In genomic region chr13:97658556-97658955, GRCh38 we compare ENCODE assay signal across 17 cellular contexts.
DNase-seq lines count a peak whose midpoint lies in the region; ATAC-seq and TF ChIP-seq lines count a peak whose summit lies in the region.
"Had no signal": no experiment of that assay in that cellular context is flagged by ENCODE, and none has a peak within 500 bp of the region (broad histone marks: within the 10 kb centered on the region; RNA-seq: fewer than 3 reads in every experiment).

No MANE protein-coding gene starts in this region.

- no peaks in the 10 kb centered on the region for H3K4me1 ChIP-seq in Karpas-422 (ENCODE audit: low read length)
- H3K4me1 ChIP-seq: Caco-2 had no signal

- no peaks in the 10 kb centered on the region for H4K20me1 ChIP-seq in Karpas-422 (ENCODE audit: insufficient read depth, low read depth, low read length)
- H4K20me1 ChIP-seq: BLaER1 had no signal

- no peaks in the 10 kb centered on the region for H3K9me2 ChIP-seq in Karpas-422 (replicated peaks; ENCODE audit: insufficient read depth, low read length)

- H3K36me3 ChIP-seq in Karpas-422 (ENCODE audit: insufficient read depth, low read length): no peaks in the 10 kb centered on the region
- H3K36me3 ChIP-seq: BLaER1 had no signal

- H3K4me2 ChIP-seq in Karpas-422 (ENCODE audit: low read depth, low read length, poor library complexity, severe bottlenecking): no peak overlapping the region
- H3K4me2 ChIP-seq: BLaER1, GM23338 had no signal

- TF ChIP-seq CTCF in fibroblast of pulmonary artery (IDR thresholded peaks at IDR 0.05; ENCODE audit: low read length, missing control alignments): no peak

- no peaks in the 10 kb centered on the region for H3K27me3 ChIP-seq in Karpas-422 (ENCODE audit: low read length)
- H3K27me3 ChIP-seq: BLaER1 had no signal

- intact Hi-C loops in left colon (cut with DNase I, micrococcal nuclease): no loop called here

- H3K4me3 ChIP-seq in Karpas-422 (ENCODE audit: low read length): no peak overlapping the region
- no peak overlapping the region for H3K4me3 ChIP-seq in fibroblast of pulmonary artery (replicated peaks; ENCODE audit: low read depth, low read length)
- H3K4me3 ChIP-seq: BLaER1, GM23338 had no signal

- no peak for ATAC-seq in left colon
- ATAC-seq: CD8-positive, alpha-beta T cell; GM23338 had no signal

- H3K9ac ChIP-seq in Karpas-422 (ENCODE audit: low read length): no peak overlapping the region
- H3K9ac ChIP-seq: BLaER1 had no signal

- peak; percentile 31 for DNase-seq in Karpas-422
- peak; percentile 67 for DNase-seq in dermis blood vessel endothelial cell
- DNase-seq in fibroblast of pulmonary artery (ENCODE audit: low read depth): peak; percentile 23
- DNase-seq in pulmonary artery endothelial cell (ENCODE audit: low read depth, low spot score): peak; percentile 19
- DNase-seq in activated naive CD4-positive, alpha-beta T cell (lab: John Stamatoyannopoulos, UW): no peak
- no peak for DNase-seq in left colon
- no peak for DNase-seq in activated effector memory CD4-positive, alpha-beta T cell treated with anti-CD3 and anti-CD28 coated beads, Interleukin-2, amount 50 U/mL, for 16 hours
- DNase-seq: Caco-2; CD4-positive, CD25-positive, alpha-beta regulatory T cell; CD8-positive, alpha-beta T cell; DMS153; DND-41; H9; HFFc6 had no signal

- no peaks in the 10 kb centered on the region for H3K9me3 ChIP-seq in Karpas-422 (ENCODE audit: low read length)
- H3K9me3 ChIP-seq: BLaER1, Caco-2 had no signal

- H3K79me2 ChIP-seq in Karpas-422 (ENCODE audit: low read length): no peaks in the 10 kb centered on the region

- H2AFZ ChIP-seq in Karpas-422 (ENCODE audit: low read length): no peak overlapping the region
- H2AFZ ChIP-seq: GM23338 had no signal

- no peak overlapping the region for H3K27ac ChIP-seq in Karpas-422 (ENCODE audit: low read length)
- H3K27ac ChIP-seq: BLaER1, C4-2B had no signal

Comparison
In these comparisons a context has a peak if more than half of its experiments do, and no peak if none do; other contexts are left out.
1. DNase-seq: peak in Karpas-422 (single experiment), dermis blood vessel endothelial cell (single experiment), fibroblast of pulmonary artery (single experiment) and pulmonary artery endothelial cell (single experiment); none in activated naive CD4-positive, alpha-beta T cell (0 of 4), left colon (0 of 2) and activated effector memory CD4-positive, alpha-beta T cell treated with anti-CD3 and anti-CD28 coated beads, Interleukin-2, amount 50 U/mL, for 16 hours (single experiment).